ENCODE assay signal across 8 cellular contexts in the genomic region with DNA sequence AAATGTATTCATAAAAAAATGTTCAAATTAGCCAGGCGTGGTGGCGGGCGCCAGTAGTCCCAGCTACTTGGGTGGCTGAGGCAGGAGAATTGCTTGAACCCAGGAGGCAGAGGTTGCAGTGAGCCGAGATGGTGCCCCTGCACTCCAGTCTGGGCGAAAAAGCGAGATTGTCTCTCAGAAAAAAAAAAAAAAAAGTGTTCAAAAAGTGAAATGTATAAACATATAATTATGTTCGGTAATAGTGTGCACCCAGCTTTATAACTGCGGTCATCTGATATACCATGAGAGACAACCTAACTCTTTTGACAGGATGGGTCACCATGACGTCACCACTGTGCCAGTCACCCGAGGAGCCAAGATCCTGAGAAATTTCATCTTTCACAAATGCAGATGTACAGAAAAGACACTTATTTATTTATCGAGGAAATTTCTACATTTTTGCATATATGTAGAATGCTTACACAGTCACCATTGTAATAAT. TPM values are rescaled to one million over a fixed set of nuclear protein-coding genes. Genes with fewer than 3 reads are reported as not detected.
DNase-seq lines count a peak whose midpoint lies in the region; ATAC-seq and TF ChIP-seq lines count a peak whose summit lies in the region.

No MANE protein-coding gene starts in this region.

- peak overlapping the region; percentile 81 to 100 (median 98) for H3K4me3 ChIP-seq in BLaER1 treated with 17β-estradiol and CSF1 and Interleukin-3, amounts not matched to agents 10 nM and 100 nM
- H3K4me3 ChIP-seq in skeletal muscle tissue (ENCODE audit: low read length in 3 of 3), result peak overlapping the region; percentile 48 to 88 (median 61)

- H3K27me3 ChIP-seq in BLaER1 treated with 17β-estradiol and CSF1 and Interleukin-3, amounts not matched to agents 10 nM and 100 nM, result no peaks in the 10 kb centered on the region
- H3K27me3 ChIP-seq in skeletal muscle tissue (ENCODE audit: control insufficient read depth in 3 of 3, insufficient read depth in 3 of 3, low read length in 3 of 3), result no peaks in the 10 kb centered on the region

- peak; percentile 40 for DNase-seq in HT1080 (ENCODE audit: low read depth)
- DNase-seq in head of caudate nucleus, result peak in 25 of 42 donors; percentile 8 to 67 (median 29)
- DNase-seq in omental fat pad (ENCODE audit: low spot score), result no peak
- DNase-seq in NCI-H1092 (lab: John Stamatoyannopoulos, UW), result no peak
- no peak for DNase-seq in cortex of kidney (lab: John Stamatoyannopoulos, UW)

- H3K9me3 ChIP-seq in BLaER1 treated with 17β-estradiol and CSF1 and Interleukin-3, amounts not matched to agents 10 nM and 100 nM (replicated peaks in 1 of 11), result no peaks in the 10 kb centered on the region
- H3K9me3 ChIP-seq in skeletal muscle tissue (ENCODE audit: control insufficient read depth in 3 of 3, low read length in 3 of 3), result no peaks in the 10 kb centered on the region

- H3K9ac ChIP-seq in BLaER1 treated with 17β-estradiol and CSF1 and Interleukin-3, amounts not matched to agents 10 nM and 100 nM, result peak overlapping the region; percentile 85 to 99 (median 94)
- H3K9ac ChIP-seq in skeletal muscle tissue (ENCODE audit: low read depth in 1 of 3, low read length in 3 of 3), result peak overlapping the region in 2 of 3 donors; percentile 50 to 51

- TF ChIP-seq CTCF in VCaP (conservative IDR thresholded peaks at IDR 0.05), result no peak
- TF ChIP-seq CTCF in omental fat pad (IDR thresholded peaks at IDR 0.05), result no peak

- H3K36me3 ChIP-seq in BLaER1 treated with 17β-estradiol and CSF1 and Interleukin-3, amounts not matched to agents 10 nM and 100 nM, result peaks cover 0 to 19% (median 5%) of the 10 kb centered on the region in 11 experiments; a peak in 11 of 22 replicates
- no peaks in the 10 kb centered on the region for H3K36me3 ChIP-seq in skeletal muscle tissue (ENCODE audit: control insufficient read depth in 3 of 3, insufficient read depth in 3 of 3, low read length in 3 of 3)

- ATAC-seq in omental fat pad (ENCODE audit: low FRiP score), result no peak

- H3K4me2 ChIP-seq in BLaER1 treated with 17β-estradiol and CSF1 and Interleukin-3, amounts not matched to agents 10 nM and 100 nM, result peak overlapping the region; percentile 85 to 95 (median 89)

- H3K4me1 ChIP-seq in BLaER1 treated with 17β-estradiol and CSF1 and Interleukin-3, amounts not matched to agents 10 nM and 100 nM, result peaks cover 14 to 28% (median 22%) of the 10 kb centered on the region in 10 experiments
- H3K4me1 ChIP-seq in skeletal muscle tissue (ENCODE audit: control insufficient read depth in 3 of 3, insufficient read depth in 3 of 3, low read length in 3 of 3), result peaks cover 17 to 25% (median 22%) of the 10 kb centered on the region in 3 donors

- H4K20me1 ChIP-seq in BLaER1 treated with 17β-estradiol and CSF1 and Interleukin-3, amounts not matched to agents 10 nM and 100 nM, result peaks cover 22 to 41% (median 37%) of the 10 kb centered on the region in 11 experiments; a peak in 21 of 22 replicates

- intact Hi-C loops in head of caudate nucleus (cut with DNase I), result loop anchor here (2.0 to 5.0 kb wide), 2 partner anchors 17 to 42 kb away; no protein-coding TSS in a partner anchor

- peak overlapping the region in 10 of 11 experiments; percentile 74 to 95 (median 92); a peak in 13 of 22 replicates for H3K27ac ChIP-seq in BLaER1 treated with 17β-estradiol and CSF1 and Interleukin-3, amounts not matched to agents 10 nM and 100 nM
- H3K27ac ChIP-seq in VCaP, result peak overlapping the region; percentile 81
- H3K27ac ChIP-seq in skeletal muscle tissue (ENCODE audit: low read depth, low read length), result no peak overlapping the region

RNA-seq across cellular contexts. Expression of a gene that starts 0.6 kb away (rescaled TPM):
- total RNA-seq in HT1080 (2014; rRNA removed; shearing (Covaris generic)), result 33.8 and 34.9 TPM in 2 replicates
- 15.9 and 17.3 TPM in 2 replicates for polyA plus RNA-seq in HT1080 (2015; cell fraction: cytosol; rRNA removed)
- polyA plus RNA-seq in HT1080 (2015; cell fraction: nucleus; rRNA removed), result 7.9 and 13.7 TPM in 2 replicates
- total RNA-seq in skeletal muscle tissue (15.7 TPM), omental fat pad (10 to 100 TPM in 2 of 4 donors, 1 to 10 TPM in 2; 6.8 to 17.7 (median 9.9) TPM)

RNA-seq across cellular contexts. Expression of a gene that starts 19.6 kb away (rescaled TPM):
- 1.2 and 4.2 TPM in 2 replicates for total RNA-seq in HT1080 (2014; rRNA removed; shearing (Covaris generic))
- 2.9 and 3.3 TPM in 2 replicates for polyA plus RNA-seq in HT1080 (2015; cell fraction: cytosol; rRNA removed)
- 7.7 and 11.5 TPM in 2 replicates for polyA plus RNA-seq in HT1080 (2015; cell fraction: nucleus; rRNA removed)
- total RNA-seq in skeletal muscle tissue, result 51.7 TPM
- 10 to 100 TPM; 11.3 to 28.5 (median 20.7) TPM for total RNA-seq in omental fat pad

RNA-seq across cellular contexts. Expression of a gene that starts 47.2 kb away (rescaled TPM):
- total RNA-seq in HT1080 (2014; rRNA removed; shearing (Covaris generic)), result 29.4 and 30.3 TPM in 2 replicates
- polyA plus RNA-seq in HT1080 (2015; cell fraction: cytosol; rRNA removed), result 29.5 and 33.7 TPM in 2 replicates
- 34.0 and 35.1 TPM in 2 replicates for polyA plus RNA-seq in HT1080 (2015; cell fraction: nucleus; rRNA removed)
- total RNA-seq in skeletal muscle tissue (31.3 TPM), omental fat pad (10 to 100 TPM; 18.8 to 32.9 (median 24.6) TPM)

Comparison
In these comparisons a context has a peak if more than half of its experiments do, and no peak if none do; other contexts are left out.
1. DNase-seq: peak in HT1080 (single experiment) and head of caudate nucleus (25 of 42); none in omental fat pad (single experiment), NCI-H1092 (single experiment) and cortex of kidney (single experiment).